20 cellular contexts compared by ENCODE assay signal in genomic region chr10:125129076-125129458, GRCh38.
"Had no signal": no experiment of that assay in that cellular context is flagged by ENCODE, and none has a peak within 500 bp of the region (broad histone marks: within the 10 kb centered on the region; RNA-seq: fewer than 3 reads in every experiment).

No MANE protein-coding gene starts in this region.

- H3K4me2 ChIP-seq: hepatocyte had no signal

- ATAC-seq: activated T-helper 17 cell treated with anti-CD3 and anti-CD28 coated beads, Interleukin-2, amount 50 U/mL, for 72 hours; left lung; SK-N-SH treated with all-trans-retinoic acid at 6 μM for 48 hours had no signal

- H3K4me1 Mint-ChIP-seq: activated naive CD8-positive, alpha-beta T cell treated with anti-CD3 and anti-CD28 coated beads for 36 hours; activated T-helper 17 cell treated with anti-CD3 and anti-CD28 coated beads, Interleukin-2, amount 50 U/mL, for 72 hours; memory B cell had no signal

- H3K4me3 Mint-ChIP-seq: activated naive CD8-positive, alpha-beta T cell treated with anti-CD3 and anti-CD28 coated beads for 36 hours; activated T-helper 17 cell treated with anti-CD3 and anti-CD28 coated beads, Interleukin-2, amount 50 U/mL, for 72 hours; memory B cell had no signal

- H3K27me3 ChIP-seq: cardiac muscle cell, hepatocyte, left lung, sigmoid colon, thyroid gland had no signal

- H3K27ac Mint-ChIP-seq: activated naive CD8-positive, alpha-beta T cell treated with anti-CD3 and anti-CD28 coated beads for 36 hours; activated T-helper 17 cell treated with anti-CD3 and anti-CD28 coated beads, Interleukin-2, amount 50 U/mL, for 72 hours; memory B cell had no signal

- FAIRE-seq: endometrium, TTC549 had no signal

- H3K9me3 Mint-ChIP-seq: activated naive CD8-positive, alpha-beta T cell treated with anti-CD3 and anti-CD28 coated beads for 36 hours; activated T-helper 17 cell treated with anti-CD3 and anti-CD28 coated beads, Interleukin-2, amount 50 U/mL, for 72 hours; memory B cell had no signal

- H2AFZ ChIP-seq: hepatocyte had no signal

- DNase-seq: activated naive CD4-positive, alpha-beta T cell; activated naive CD8-positive, alpha-beta T cell treated with anti-CD3 and anti-CD28 coated beads for 36 hours; activated T-cell treated with anti-CD3 and anti-CD28 coated beads, Interleukin-2, amount 50 U/mL, for 1 hour; amniotic stem cell; effector CD4-positive, alpha-beta T cell; kidney glomerular epithelial cell; left lung; retina; sigmoid colon; stimulated activated CD4-positive, alpha-beta T cell treated with anti-CD3 and anti-CD28 coated beads, Interleukin-2, amount 100 ng/mL, for 48 hours; stimulated activated naive CD4-positive, alpha-beta T cell treated with Interleukin-2 at 50 U/mL for 16 hours; T-helper 1 cell had no signal

- H3K9me3 ChIP-seq: left lung, sigmoid colon, thyroid gland had no signal

- H3K4me3 ChIP-seq: cardiac muscle cell, hepatocyte, left lung, sigmoid colon, thyroid gland had no signal

- H3K27ac ChIP-seq: cardiac muscle cell, hepatocyte, left lung, sigmoid colon had no signal

- H3K36me3 Mint-ChIP-seq: activated naive CD8-positive, alpha-beta T cell treated with anti-CD3 and anti-CD28 coated beads for 36 hours; memory B cell had no signal
